Comparison of ENCODE assay signal across 8 cellular contexts in the genomic region with DNA sequence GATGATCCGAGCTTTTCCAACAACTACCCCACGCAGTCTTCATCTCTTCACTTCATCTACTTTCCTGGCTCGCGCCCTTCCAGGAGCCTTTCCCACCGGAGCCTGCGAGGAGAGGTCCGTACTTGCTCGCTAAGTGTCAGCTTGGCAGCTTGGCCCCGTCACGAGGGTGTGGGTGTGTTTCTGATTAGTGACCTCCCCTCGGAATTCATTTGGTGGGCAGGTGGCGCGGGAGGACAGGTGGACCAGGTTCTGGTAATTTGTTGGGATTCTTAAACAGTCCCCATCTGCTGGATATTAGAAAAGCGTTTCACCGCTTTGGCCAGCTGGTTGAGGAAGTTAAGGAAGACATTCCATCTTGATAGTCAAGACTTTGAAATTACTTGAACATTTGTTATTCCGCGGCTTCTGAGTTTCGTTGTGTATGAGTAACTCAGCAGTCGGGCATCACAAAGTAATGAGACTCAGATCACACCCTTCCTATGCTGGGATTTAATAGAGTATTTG. TPM values are rescaled to one million over a fixed set of nuclear protein-coding genes. Genes with fewer than 3 reads are reported as not detected.
DNase-seq lines count a peak whose midpoint lies in the region; ATAC-seq, FAIRE-seq and TF ChIP-seq lines count a peak whose summit lies in the region.

No MANE protein-coding gene starts in this region.

- TF ChIP-seq CTCF in CD4-positive, alpha-beta T cell (IDR thresholded peaks at IDR 0.05): no peak
- TF ChIP-seq CTCF in K562 (IDR thresholded peaks at IDR 0.05 in 2 of 3, conservative IDR thresholded peaks at IDR 0.05 in 1 of 3; ENCODE audit: insufficient read depth in 2 of 3, low read depth in 1 of 3, low read length in 3 of 3): no peak

- TF ChIP-seq POLR2A in K562 (conservative IDR thresholded peaks at IDR 0.05): peak; percentile 62; the same call in 1 of the 2 replicates

- FAIRE-seq in K562 (lab: Jason Lieb, UNC): no peak

- H3K4me3 ChIP-seq in K562: peak overlapping the region; percentile 91

- peak overlapping the region; percentile 98 for H3K4me3 Mint-ChIP-seq in CD4-positive, alpha-beta T cell

- peak; percentile 5 for ATAC-seq in CD4-positive, alpha-beta T cell (ENCODE audit: poor library complexity)
- ATAC-seq in GM19452 (IDR thresholded peaks at IDR 0.05; ENCODE audit: unreplicated experiment) (peak; percentile 30), HG03565 (IDR thresholded peaks at IDR 0.05; ENCODE audit: unreplicated experiment) (peak; percentile 14), K562 (peak; percentile 70)

- H3K9me3 ChIP-seq in CD4-positive, alpha-beta T cell (ENCODE audit: control insufficient read depth, low read length): no peaks in the 10 kb centered on the region
- no peaks in the 10 kb centered on the region for H3K9me3 ChIP-seq in K562 (replicated peaks; ENCODE audit: control insufficient read depth, insufficient read depth, low read depth, low read length)

- peaks cover 32% of the 10 kb centered on the region for H3K79me2 ChIP-seq in K562 (ENCODE audit: control insufficient read depth, insufficient read depth, low read length)

- intact Hi-C loops in CD4-positive, alpha-beta T cell (cut with DNase I, micrococcal nuclease): loop anchor here in 1 of 2 experiments (5.0 kb wide), 3 partner anchors 692 to 1353 kb away; a partner anchor contains a TSS
- intact Hi-C loops in K562 (cut with micrococcal nuclease): no loop called here

- H3K36me3 Mint-ChIP-seq in CD4-positive, alpha-beta T cell (ENCODE audit: low read depth): peaks cover 41% of the 10 kb centered on the region

- H3K4me1 Mint-ChIP-seq in CD4-positive, alpha-beta T cell (ENCODE audit: low read depth): peaks cover 41% of the 10 kb centered on the region

- no peaks in the 10 kb centered on the region for H3K9me1 ChIP-seq in K562 (ENCODE audit: control insufficient read depth, insufficient read depth, low read length)

- no peaks in the 10 kb centered on the region; a peak in 2 of 5 replicates for H3K4me1 ChIP-seq in K562 (replicated peaks in 1 of 2; ENCODE audit: control insufficient read depth in 2 of 2, insufficient read depth in 2 of 2, low read length in 2 of 2)

- H3K27ac ChIP-seq in CD4-positive, alpha-beta T cell (ENCODE audit: low read depth, low read length): peak overlapping the region; percentile 75
- H3K27ac ChIP-seq in K562 (ENCODE audit: extremely low read depth, low read depth, low read length): peak overlapping the region; percentile 94

- TSS peak; percentile 62 for BruUV-seq in K562 (replicated peaks; lab: Mats Ljungman, UMichigan)

- peak overlapping the region; percentile 95 for H3K4me2 ChIP-seq in K562 (ENCODE audit: insufficient read depth, low read length)

- no peak for TF ChIP-seq EP300 in K562 (IDR thresholded peaks at IDR 0.05; ENCODE audit: low read length)

- peaks cover 30% of the 10 kb centered on the region for H3K36me3 ChIP-seq in K562 (ENCODE audit: control insufficient read depth, insufficient read depth, low read length)

- peak overlapping the region; percentile 95 to 97 for H3K9ac ChIP-seq in K562 (ENCODE audit: insufficient read depth in 1 of 2, low read depth in 2 of 2, low read length in 2 of 2)

- in situ Hi-C loops in K562 (cut with MboI): no loop called here

- H3K27me3 ChIP-seq in CD4-positive, alpha-beta T cell (ENCODE audit: control insufficient read depth, insufficient read depth, low read length): no peaks in the 10 kb centered on the region
- no peaks in the 10 kb centered on the region for H3K27me3 ChIP-seq in K562 (ENCODE audit: control insufficient read depth in 2 of 2, insufficient read depth in 2 of 2, low read length in 2 of 2)

- no peaks in the 10 kb centered on the region for H3K9me3 Mint-ChIP-seq in CD4-positive, alpha-beta T cell

- POLR2A ChIA-PET in CD4-positive, alpha-beta T cell (lab: Charles Lee): interaction anchor here (0.6 to 1.6 kb wide), 6 partner anchors 8 to 1292 kb away, joined by 3 to 11 read pairs (median 5); a partner anchor contains a TSS
- POLR2A ChIA-PET in K562 (lab: Yijun Ruan, JAX): interaction anchor here (0.5 to 3.0 kb wide), 5 partner anchors 9 to 934 kb away, joined by 3 to 14 read pairs (median 7); no protein-coding TSS in a partner anchor

- H3K27me3 Mint-ChIP-seq in CD4-positive, alpha-beta T cell: no peaks in the 10 kb centered on the region

- DNase-seq in CD4-positive, alpha-beta T cell: peak; percentile 1 to 48 (median 24)
- DNase-seq in SW480 (ENCODE audit: low spot score) (peak; percentile 59), K562 (ENCODE audit: extremely low read depth in 1 of 4, low spot score in 3 of 4) (peak; percentile 11 to 54 (median 26)), iPS-NIHi7 (ENCODE audit: extremely low spot score) (peak; percentile 22), DMS153 treated with DMSO at 0.1 percent for 48 hours (lab: John Stamatoyannopoulos, UW; ENCODE audit: unreplicated experiment) (no peak)
- DNase-seq in stimulated activated CD4-positive, alpha-beta T cell treated with anti-CD3 and anti-CD28 coated beads, Interleukin-12 subunit alpha, Interleukin-12 subunit beta, amount 100 ng/mL, for 4 hours: peak; percentile 53

- H4K20me1 ChIP-seq in K562 (replicated peaks; ENCODE audit: control insufficient read depth, insufficient read depth, low read length): no peaks in the 10 kb centered on the region

- peak overlapping the region; percentile 95 for H2AFZ ChIP-seq in K562 (ENCODE audit: low read depth, low read length)

- CTCF ChIA-PET in CD4-positive, alpha-beta T cell (lab: Charles Lee): no interaction called here
- CTCF ChIA-PET in K562 (lab: Yijun Ruan, JAX; ENCODE audit: low intra/inter-chr PET ratio): no interaction called here

- peak overlapping the region; percentile 97 for H3K27ac Mint-ChIP-seq in CD4-positive, alpha-beta T cell

- under 1% methylated on average over 14 of the region's 19 CpGs for WGBS in K562 (ENCODE audit: insufficient coverage, low coverage, missing lambda C conversion rate)

- TF ChIP-seq RAD21 in K562 (CRISPR knock-in tag; conservative IDR thresholded peaks at IDR 0.05 in 1 of 2, IDR thresholded peaks at IDR 0.05 in 1 of 2): no peak

TF ChIP-seq in K562, 482 proteins besides CTCF, POLR2A, EP300 and RAD21 (continues in another document):
- TF ChIP-seq BCOR (IDR thresholded peaks at IDR 0.05) (no peak), NCOR1 (IDR thresholded peaks at IDR 0.05) (no peak), HNRNPK (IDR thresholded peaks at IDR 0.05; ENCODE audit: low read depth, low read length, poor library complexity, severe bottlenecking) (no peak), RAD51 (IDR thresholded peaks at IDR 0.05; ENCODE audit: borderline replicate concordance, low read depth) (no peak), MEF2D (tag; conservative IDR thresholded peaks at IDR 0.05; ENCODE audit: low read depth) (no peak), SUPT5H (IDR thresholded peaks at IDR 0.05) (peak; percentile 31; the same call in 1 of the 2 replicates), PHF8 (IDR thresholded peaks at IDR 0.05; ENCODE audit: borderline replicate concordance, low read length) (0 out of 2 replicates have a peak, but pooled peaks have one; percentile 6), CHCHD3 (CRISPR knock-in tag; IDR thresholded peaks at IDR 0.05) (no peak), TCF3 (CRISPR knock-in tag; IDR thresholded peaks at IDR 0.05) (no peak)
- TF ChIP-seq, protein P1, sequence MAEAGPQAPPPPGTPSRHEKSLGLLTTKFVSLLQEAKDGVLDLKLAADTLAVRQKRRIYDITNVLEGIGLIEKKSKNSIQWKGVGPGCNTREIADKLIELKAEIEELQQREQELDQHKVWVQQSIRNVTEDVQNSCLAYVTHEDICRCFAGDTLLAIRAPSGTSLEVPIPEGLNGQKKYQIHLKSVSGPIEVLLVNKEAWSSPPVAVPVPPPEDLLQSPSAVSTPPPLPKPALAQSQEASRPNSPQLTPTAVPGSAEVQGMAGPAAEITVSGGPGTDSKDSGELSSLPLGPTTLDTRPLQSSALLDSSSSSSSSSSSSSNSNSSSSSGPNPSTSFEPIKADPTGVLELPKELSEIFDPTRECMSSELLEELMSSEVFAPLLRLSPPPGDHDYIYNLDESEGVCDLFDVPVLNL (CRISPR knock-in tag; IDR thresholded peaks at IDR 0.05; ENCODE audit: low read depth): no peak

RNA-seq across cellular contexts. Expression of a gene that starts 0.5 kb away (rescaled TPM):
- total RNA-seq in CD4-positive, alpha-beta T cell: 10 to 100 TPM; 68.7 to 70.3 TPM
- 17.9 and 49.6 TPM in 2 replicates for total RNA-seq in K562 (2011; cell fraction: chromatin; rRNA removed; ENCODE audit: low replicate concordance)
- total RNA-seq in K562 (2011; cell fraction: nucleolus; rRNA removed): 10.2 and 13.7 TPM in 2 replicates
- 23.2 and 46.4 TPM in 2 replicates for total RNA-seq in K562 (2011; cell fraction: nucleoplasm; rRNA removed)
- total RNA-seq in K562 (2014; rRNA removed) (20.2 and 26.3 TPM in 2 replicates), K562 (2014; rRNA removed; fragmentation: Illumina TruSeq; extraction: Trizol) (47.3 and 51.8 TPM in 2 replicates), K562 (2015; rRNA removed; fragmentation: Illumina TruSeq; extraction: Trizol) (34.1 and 36.1 TPM in 2 replicates), K562 (2021) (26.8 and 27.3 TPM in 2 replicates)
- polyA plus RNA-seq in K562 (2011; rRNA removed) (49.7 and 51.7 TPM in 2 replicates), K562 (2014; fragmentation: Illumina TruSeq; extraction: Trizol) (26.6 and 33.0 TPM in 2 replicates), K562 (2014; fragmentation: Nextera tagmentation; extraction: Ambion mirVana) (10 to 100 TPM; 54.5 to 58.5 TPM), K562 (2014; rRNA removed) (29.8 and 35.5 TPM in 2 replicates)
- 7.3 and 18.5 TPM in 2 replicates for polyA plus RNA-seq in K562 (2011; cell fraction: cytosol; rRNA removed)
- polyA plus RNA-seq in K562 (2011; cell fraction: nucleus; rRNA removed): 26.0 and 47.7 TPM in 2 replicates
- polyA plus RNA-seq in K562 (2012): 19.5 and 29.9 TPM in 2 replicates
- polyA minus RNA-seq in K562 (2011; rRNA and poly(A)+ RNA removed): 38.8 and 46.9 TPM in 2 replicates
- 14.1 and 15.8 TPM in 2 replicates for polyA minus RNA-seq in K562 (2011; cell fraction: cytosol; rRNA and poly(A)+ RNA removed)
- polyA minus RNA-seq in K562 (2011; cell fraction: nucleus; rRNA and poly(A)+ RNA removed): 34.9 and 77.4 TPM in 2 replicates

Comparison
In these comparisons a context has a peak if more than half of its experiments do, and no peak if none do; other contexts are left out.
1. ATAC-seq: peak in every context shown above with its lines; median percentile 70 in K562; 30 in GM19452; 14 in HG03565; 5 in CD4-positive, alpha-beta T cell.